1 cellular context compared by ENCODE assay signal in the genomic region with DNA sequence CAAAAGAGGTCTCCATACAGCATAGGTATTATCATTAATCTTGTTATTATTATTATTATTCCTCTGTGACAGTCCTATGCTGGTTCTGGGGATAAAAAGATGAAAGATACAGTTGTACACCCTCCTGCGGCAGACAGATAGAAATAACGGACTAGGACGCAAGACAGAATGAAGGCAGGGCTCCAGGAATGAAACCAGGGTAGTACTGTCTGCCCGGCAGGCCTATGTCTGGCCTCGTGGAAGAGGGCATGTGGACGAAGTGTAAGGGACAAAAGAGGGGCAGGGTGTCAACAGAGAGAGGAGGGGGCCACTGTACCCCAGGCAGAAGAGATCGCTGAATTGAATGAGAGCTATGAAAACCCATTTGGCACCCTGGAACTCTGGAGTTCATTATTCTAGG.
TF ChIP-seq lines count a peak whose summit lies in the region.

No MANE protein-coding gene starts in this region.

TF ChIP-seq in GM23338, 12 proteins besides CTCF, POLR2A, EP300 and RAD21 (continued from another document):
- TF ChIP-seq, protein P1, sequence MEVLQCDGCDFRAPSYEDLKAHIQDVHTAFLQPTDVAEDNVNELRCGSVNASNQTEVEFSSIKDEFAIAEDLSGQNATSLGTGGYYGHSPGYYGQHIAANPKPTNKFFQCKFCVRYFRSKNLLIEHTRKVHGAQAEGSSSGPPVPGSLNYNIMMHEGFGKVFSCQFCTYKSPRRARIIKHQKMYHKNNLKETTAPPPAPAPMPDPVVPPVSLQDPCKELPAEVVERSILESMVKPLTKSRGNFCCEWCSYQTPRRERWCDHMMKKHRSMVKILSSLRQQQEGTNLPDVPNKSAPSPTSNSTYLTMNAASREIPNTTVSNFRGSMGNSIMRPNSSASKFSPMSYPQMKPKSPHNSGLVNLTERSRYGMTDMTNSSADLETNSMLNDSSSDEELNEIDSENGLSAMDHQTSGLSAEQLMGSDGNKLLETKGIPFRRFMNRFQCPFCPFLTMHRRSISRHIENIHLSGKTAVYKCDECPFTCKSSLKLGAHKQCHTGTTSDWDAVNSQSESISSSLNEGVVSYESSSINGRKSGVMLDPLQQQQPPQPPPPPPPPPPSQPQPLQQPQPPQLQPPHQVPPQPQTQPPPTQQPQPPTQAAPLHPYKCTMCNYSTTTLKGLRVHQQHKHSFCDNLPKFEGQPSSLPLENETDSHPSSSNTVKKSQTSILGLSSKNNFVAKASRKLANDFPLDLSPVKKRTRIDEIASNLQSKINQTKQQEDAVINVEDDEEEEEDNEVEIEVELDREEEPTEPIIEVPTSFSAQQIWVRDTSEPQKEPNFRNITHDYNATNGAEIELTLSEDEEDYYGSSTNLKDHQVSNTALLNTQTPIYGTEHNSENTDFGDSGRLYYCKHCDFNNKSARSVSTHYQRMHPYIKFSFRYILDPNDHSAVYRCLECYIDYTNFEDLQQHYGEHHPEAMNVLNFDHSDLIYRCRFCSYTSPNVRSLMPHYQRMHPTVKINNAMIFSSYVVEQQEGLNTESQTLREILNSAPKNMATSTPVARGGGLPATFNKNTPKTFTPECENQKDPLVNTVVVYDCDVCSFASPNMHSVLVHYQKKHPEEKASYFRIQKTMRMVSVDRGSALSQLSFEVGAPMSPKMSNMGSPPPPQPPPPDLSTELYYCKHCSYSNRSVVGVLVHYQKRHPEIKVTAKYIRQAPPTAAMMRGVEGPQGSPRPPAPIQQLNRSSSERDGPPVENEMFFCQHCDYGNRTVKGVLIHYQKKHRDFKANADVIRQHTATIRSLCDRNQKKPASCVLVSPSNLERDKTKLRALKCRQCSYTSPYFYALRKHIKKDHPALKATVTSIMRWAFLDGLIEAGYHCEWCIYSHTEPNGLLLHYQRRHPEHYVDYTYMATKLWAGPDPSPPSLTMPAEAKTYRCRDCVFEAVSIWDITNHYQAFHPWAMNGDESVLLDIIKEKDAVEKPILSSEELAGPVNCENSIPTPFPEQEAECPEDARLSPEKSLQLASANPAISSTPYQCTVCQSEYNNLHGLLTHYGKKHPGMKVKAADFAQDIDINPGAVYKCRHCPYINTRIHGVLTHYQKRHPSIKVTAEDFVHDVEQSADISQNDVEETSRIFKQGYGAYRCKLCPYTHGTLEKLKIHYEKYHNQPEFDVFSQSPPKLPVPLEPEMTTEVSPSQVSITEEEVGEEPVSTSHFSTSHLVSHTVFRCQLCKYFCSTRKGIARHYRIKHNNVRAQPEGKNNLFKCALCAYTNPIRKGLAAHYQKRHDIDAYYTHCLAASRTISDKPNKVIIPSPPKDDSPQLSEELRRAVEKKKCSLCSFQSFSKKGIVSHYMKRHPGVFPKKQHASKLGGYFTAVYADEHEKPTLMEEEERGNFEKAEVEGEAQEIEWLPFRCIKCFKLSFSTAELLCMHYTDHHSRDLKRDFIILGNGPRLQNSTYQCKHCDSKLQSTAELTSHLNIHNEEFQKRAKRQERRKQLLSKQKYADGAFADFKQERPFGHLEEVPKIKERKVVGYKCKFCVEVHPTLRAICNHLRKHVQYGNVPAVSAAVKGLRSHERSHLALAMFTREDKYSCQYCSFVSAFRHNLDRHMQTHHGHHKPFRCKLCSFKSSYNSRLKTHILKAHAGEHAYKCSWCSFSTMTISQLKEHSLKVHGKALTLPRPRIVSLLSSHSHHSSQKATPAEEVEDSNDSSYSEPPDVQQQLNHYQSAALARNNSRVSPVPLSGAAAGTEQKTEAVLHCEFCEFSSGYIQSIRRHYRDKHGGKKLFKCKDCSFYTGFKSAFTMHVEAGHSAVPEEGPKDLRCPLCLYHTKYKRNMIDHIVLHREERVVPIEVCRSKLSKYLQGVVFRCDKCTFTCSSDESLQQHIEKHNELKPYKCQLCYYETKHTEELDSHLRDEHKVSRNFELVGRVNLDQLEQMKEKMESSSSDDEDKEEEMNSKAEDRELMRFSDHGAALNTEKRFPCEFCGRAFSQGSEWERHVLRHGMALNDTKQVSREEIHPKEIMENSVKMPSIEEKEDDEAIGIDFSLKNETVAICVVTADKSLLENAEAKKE (CRISPR knock-in tag; IDR thresholded peaks at IDR 0.05) = no peak
- no peak for TF ChIP-seq ZNF331 (CRISPR knock-in tag; IDR thresholded peaks at IDR 0.05; ENCODE audit: low read depth)
- TF ChIP-seq, protein P2, sequence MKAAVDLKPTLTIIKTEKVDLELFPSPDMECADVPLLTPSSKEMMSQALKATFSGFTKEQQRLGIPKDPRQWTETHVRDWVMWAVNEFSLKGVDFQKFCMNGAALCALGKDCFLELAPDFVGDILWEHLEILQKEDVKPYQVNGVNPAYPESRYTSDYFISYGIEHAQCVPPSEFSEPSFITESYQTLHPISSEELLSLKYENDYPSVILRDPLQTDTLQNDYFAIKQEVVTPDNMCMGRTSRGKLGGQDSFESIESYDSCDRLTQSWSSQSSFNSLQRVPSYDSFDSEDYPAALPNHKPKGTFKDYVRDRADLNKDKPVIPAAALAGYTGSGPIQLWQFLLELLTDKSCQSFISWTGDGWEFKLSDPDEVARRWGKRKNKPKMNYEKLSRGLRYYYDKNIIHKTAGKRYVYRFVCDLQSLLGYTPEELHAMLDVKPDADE (IDR thresholded peaks at IDR 0.05) = no peak
